11 cellular contexts compared by ENCODE assay signal in genomic region chr7:150399861-150400778, GRCh38. TPM values are rescaled to one million over a fixed set of nuclear protein-coding genes. Genes with fewer than 3 reads are reported as not detected.
DNase-seq lines count a peak whose midpoint lies in the region; TF ChIP-seq lines count a peak whose summit lies in the region.
"Had no signal": no experiment of that assay in that cellular context is flagged by ENCODE, and none has a peak within 500 bp of the region (broad histone marks: within the 10 kb centered on the region; RNA-seq: fewer than 3 reads in every experiment).

No MANE protein-coding gene starts in this region.

- H2AK5ac ChIP-seq in mesenchymal stem cell (ENCODE audit: low read length, severe bottlenecking), result no peak overlapping the region

- no peak overlapping the region for H2BK120ac ChIP-seq in mesenchymal stem cell (ENCODE audit: low read depth, low read length)

- H3K27ac ChIP-seq in mesenchymal stem cell (ENCODE audit: low read length, poor library complexity, severe bottlenecking) (no peak overlapping the region), esophagus muscularis mucosa (replicated peaks in 1 of 4) (no peak overlapping the region)
- H3K27ac ChIP-seq: upper lobe of right lung had no signal

- intact Hi-C loops in esophagus muscularis mucosa (cut with DNase I), result no loop called here

- H3K4me1 ChIP-seq in mesenchymal stem cell (ENCODE audit: control insufficient read depth, insufficient read depth, low read depth, low read length) (peaks cover 24% of the 10 kb centered on the region), esophagus muscularis mucosa (peaks cover 11 to 24% (median 16%) of the 10 kb centered on the region in 4 donors)

- TF ChIP-seq POLR2A in esophagus muscularis mucosa (IDR thresholded peaks at IDR 0.05; ENCODE audit: low read depth), result no peak

- H3K79me1 ChIP-seq in mesenchymal stem cell (replicated peaks; ENCODE audit: low read length, poor library complexity, severe bottlenecking), result peaks cover 17% of the 10 kb centered on the region

- no peak overlapping the region for H2BK5ac ChIP-seq in mesenchymal stem cell (ENCODE audit: low read depth, low read length, poor library complexity, severe bottlenecking)

- H3K9me3 ChIP-seq in mesenchymal stem cell (ENCODE audit: control insufficient read depth, low read length) (no peaks in the 10 kb centered on the region), esophagus muscularis mucosa (no peaks in the 10 kb centered on the region)
- H3K9me3 ChIP-seq: upper lobe of right lung had no signal

- H3K18ac ChIP-seq in mesenchymal stem cell (ENCODE audit: low read depth in 1 of 2, low read length in 2 of 2), result peak overlapping the region in 1 of 2 experiments; percentile 30

- H3K9ac ChIP-seq in mesenchymal stem cell (ENCODE audit: low read length), result no peak overlapping the region

- in situ Hi-C loops in Caki2 (cut with HindIII; ENCODE audit: low pct_unique_long_range_greater_than_20kb, low sequenced_read_pairs), result no loop called here

- H3K4ac ChIP-seq in mesenchymal stem cell (ENCODE audit: low read depth in 1 of 2, low read length in 2 of 2), result no peak overlapping the region

- H4K91ac ChIP-seq in mesenchymal stem cell (ENCODE audit: low read length), result no peak overlapping the region

- no peak overlapping the region for H3K4me3 ChIP-seq in mesenchymal stem cell (ENCODE audit: insufficient read depth in 1 of 2, low read depth in 1 of 2, low read length in 2 of 2)
- no peak overlapping the region for H3K4me3 ChIP-seq in esophagus muscularis mucosa
- H3K4me3 ChIP-seq: upper lobe of right lung had no signal

- no peak for TF ChIP-seq CTCF in esophagus muscularis mucosa (IDR thresholded peaks at IDR 0.05)

- H2BK15ac ChIP-seq in mesenchymal stem cell (ENCODE audit: low read depth, poor library complexity, severe bottlenecking), result peak overlapping the region; percentile 23

- H2AFZ ChIP-seq in mesenchymal stem cell (ENCODE audit: low read depth, low read length), result no peak overlapping the region

- H3K14ac ChIP-seq in mesenchymal stem cell (ENCODE audit: low read length in 2 of 2), result no peak overlapping the region

- peak overlapping the region in 1 of 2 experiments; percentile 11 for H3K23ac ChIP-seq in mesenchymal stem cell (ENCODE audit: low read length in 2 of 2)

- DNase-seq in Caki2 (ENCODE audit: low read depth) (peak; percentile 96), HT1080 (ENCODE audit: low read depth) (peak; percentile 64), astrocyte of the hippocampus (ENCODE audit: low read depth, low spot score) (peak; percentile 58), mesenchymal stem cell (peak; percentile 74), NCI-H748 (lab: John Stamatoyannopoulos, UW; ENCODE audit: unreplicated experiment) (no peak), esophagus muscularis mucosa (ENCODE audit: extremely low spot score) (no peak), hepatic stellate cell (ENCODE audit: low spot score) (no peak), NCI-H1048 (lab: John Stamatoyannopoulos, UW) (no peak)
- DNase-seq: amygdala, NCI-H774 had no signal

- no peak overlapping the region for H2BK12ac ChIP-seq in mesenchymal stem cell (ENCODE audit: low read length in 2 of 2)

- no peak overlapping the region for H3K4me2 ChIP-seq in mesenchymal stem cell (ENCODE audit: low read length, poor library complexity, severe bottlenecking)

- H3K27me3 ChIP-seq in mesenchymal stem cell (ENCODE audit: control insufficient read depth in 1 of 2, insufficient read depth in 1 of 2, low read length in 2 of 2), result no peaks in the 10 kb centered on the region
- H3K27me3 ChIP-seq in esophagus muscularis mucosa, result no peaks in the 10 kb centered on the region
- H3K27me3 ChIP-seq: upper lobe of right lung had no signal

- no peak for TF ChIP-seq EP300 in esophagus muscularis mucosa (IDR thresholded peaks at IDR 0.05)

- H3K36me3 ChIP-seq in mesenchymal stem cell (ENCODE audit: control insufficient read depth in 1 of 2, insufficient read depth in 2 of 2, low read depth in 1 of 2, low read length in 2 of 2) (peaks cover 15 to 34% of the 10 kb centered on the region in 2 experiments), esophagus muscularis mucosa (peaks cover 15 to 43% (median 31%) of the 10 kb centered on the region in 4 donors)

- WGBS in mesenchymal stem cell, result 42% methylated on average over 12 of the region's 13 CpGs
- 76% methylated on average over 13 of the region's 13 CpGs for WGBS in esophagus muscularis mucosa

- H4K8ac ChIP-seq in mesenchymal stem cell (ENCODE audit: low read length), result no peak overlapping the region

RNA-seq across cellular contexts. Expression of gene ZNF775, which starts 21.0 kb away (rescaled TPM):
- 8.6 and 10.2 TPM in 2 replicates for total RNA-seq in Caki2 (2014; rRNA removed; shearing (Covaris generic); ENCODE audit: low replicate concordance)
- total RNA-seq in HT1080 (2014; rRNA removed; shearing (Covaris generic)), result 7.2 and 8.2 TPM in 2 replicates
- polyA plus RNA-seq in HT1080 (2015; cell fraction: cytosol; rRNA removed), result 5.9 and 6.7 TPM in 2 replicates
- 4.5 and 5.9 TPM in 2 replicates for polyA plus RNA-seq in HT1080 (2015; cell fraction: nucleus; rRNA removed)
- 5.1 TPM for polyA plus RNA-seq in mesenchymal stem cell (2013, experiment 1 of 2)
- polyA plus RNA-seq in mesenchymal stem cell (2013, experiment 2 of 2), result 4.8 TPM
- total RNA-seq in esophagus muscularis mucosa, result 10 to 100 TPM in 3 of 4 donors, 1 to 10 TPM in 1; 6.6 to 19.8 (median 15.0) TPM

RNA-seq across cellular contexts. Expression of gene REPIN1, which starts 31.5 kb away (rescaled TPM):
- total RNA-seq in Caki2 (2014; rRNA removed; shearing (Covaris generic); ENCODE audit: low replicate concordance), result 86.1 and 89.8 TPM in 2 replicates
- 122 and 136 TPM in 2 replicates for total RNA-seq in HT1080 (2014; rRNA removed; shearing (Covaris generic))
- 113 and 116 TPM in 2 replicates for polyA plus RNA-seq in HT1080 (2015; cell fraction: cytosol; rRNA removed)
- 149 and 178 TPM in 2 replicates for polyA plus RNA-seq in HT1080 (2015; cell fraction: nucleus; rRNA removed)
- polyA plus RNA-seq in mesenchymal stem cell (2013, experiment 1 of 2), result 68.4 TPM
- 69.3 TPM for polyA plus RNA-seq in mesenchymal stem cell (2013, experiment 2 of 2)
- 100 to 1,000 TPM in 2 of 4 donors, 10 to 100 TPM in 2; 66.8 to 143 (median 97.7) TPM for total RNA-seq in esophagus muscularis mucosa

RNA-seq across cellular contexts. Expression of gene GIMAP8, which starts 50.3 kb away (rescaled TPM):
- not detected in 2 replicates for total RNA-seq in Caki2 (2014; rRNA removed; shearing (Covaris generic); ENCODE audit: low replicate concordance)
- total RNA-seq in HT1080 (2014; rRNA removed; shearing (Covaris generic)), result not detected in 2 replicates
- polyA plus RNA-seq in HT1080 (2015; cell fraction: cytosol; rRNA removed), result not detected in 2 replicates
- not detected in 2 replicates for polyA plus RNA-seq in HT1080 (2015; cell fraction: nucleus; rRNA removed)
- polyA plus RNA-seq in mesenchymal stem cell (2013, experiment 1 of 2), result not detected
- not detected for polyA plus RNA-seq in mesenchymal stem cell (2013, experiment 2 of 2)
- total RNA-seq in esophagus muscularis mucosa, result 10 to 100 TPM in 3 of 4 donors, 1 to 10 TPM in 1; 7.1 to 18.5 (median 15.4) TPM

RNA-seq across cellular contexts. Expression of gene RARRES2, which starts 58.7 kb away (rescaled TPM):
- 2.7 and 10.6 TPM in 2 replicates for total RNA-seq in Caki2 (2014; rRNA removed; shearing (Covaris generic); ENCODE audit: low replicate concordance)
- not detected in 2 replicates for total RNA-seq in HT1080 (2014; rRNA removed; shearing (Covaris generic))
- polyA plus RNA-seq in HT1080 (2015; cell fraction: cytosol; rRNA removed), result not detected in 2 replicates
- not detected in 2 replicates for polyA plus RNA-seq in HT1080 (2015; cell fraction: nucleus; rRNA removed)
- 155 TPM for polyA plus RNA-seq in mesenchymal stem cell (2013, experiment 1 of 2)
- 162 TPM for polyA plus RNA-seq in mesenchymal stem cell (2013, experiment 2 of 2)
- 100 to 1,000 TPM; 143 to 193 (median 173) TPM for total RNA-seq in esophagus muscularis mucosa

Comparison
In these comparisons a context has a peak if more than half of its experiments do, and no peak if none do; other contexts are left out.
1. DNase-seq: peak in Caki2 (single experiment), HT1080 (single experiment), astrocyte of the hippocampus (single experiment) and mesenchymal stem cell (single experiment); none in NCI-H748 (single experiment), esophagus muscularis mucosa (single experiment), hepatic stellate cell (single experiment) and NCI-H1048 (single experiment).